ENCODE assay signal across 17 cellular contexts in genomic region chr11:86508604-86509471, GRCh38.
DNase-seq lines count a peak whose midpoint lies in the region; ATAC-seq, FAIRE-seq and TF ChIP-seq lines count a peak whose summit lies in the region.
"Had no signal": no experiment of that assay in that cellular context is flagged by ENCODE, and none has a peak within 500 bp of the region (broad histone marks: within the 10 kb centered on the region; RNA-seq: fewer than 3 reads in every experiment).

No MANE protein-coding gene starts in this region.

- no peak overlapping the region for H3K4me2 ChIP-seq in endothelial cell of umbilical vein (ENCODE audit: insufficient read depth, low read length)

- POLR2A ChIA-PET in endothelial cell of umbilical vein (lab: Charles Lee): no interaction called here

- H3K9me1 ChIP-seq in endothelial cell of umbilical vein (replicated peaks; ENCODE audit: control insufficient read depth, extremely low read depth, insufficient read depth, low read length): no peaks in the 10 kb centered on the region

- ATAC-seq in mucosa of descending colon (peak; percentile 82), HG02763 (IDR thresholded peaks at IDR 0.05; ENCODE audit: unreplicated experiment) (no peak), HG02938 (IDR thresholded peaks at IDR 0.05; ENCODE audit: unreplicated experiment) (no peak)
- ATAC-seq: left lung had no signal

- TF ChIP-seq POLR2A in endothelial cell of umbilical vein (IDR thresholded peaks at IDR 0.05; ENCODE audit: low read depth, low read length): no peak

- DNase-seq in AG10803 (ENCODE audit: low read depth) (peak; percentile 31), M059J (ENCODE audit: low read depth) (peak; percentile 86), endothelial cell of umbilical vein (ENCODE audit: low read depth, low spot score) (no peak), mucosa of descending colon (peak in 1 of 3 donors; percentile 40), hippocampal formation (lab: John Stamatoyannopoulos, UW) (no peak), MG63 (no peak)
- DNase-seq: activated CD4-positive, alpha-beta T cell treated with anti-CD3 and anti-CD28 coated beads, Interleukin-2, amount 50 U/mL, for 4 hours; adrenal gland; AML-193; left lung; NCI-H2107; stimulated activated CD8-positive, alpha-beta memory T cell treated with anti-CD3 and anti-CD28 coated beads, Interleukin-4, amount 100 ng/mL, for 48 hours had no signal

- H4K20me1 ChIP-seq in endothelial cell of umbilical vein (replicated peaks; ENCODE audit: control insufficient read depth, extremely low read depth, insufficient read depth, low read length): no peaks in the 10 kb centered on the region

- no peak for TF ChIP-seq CTCF in AG10803 (conservative IDR thresholded peaks at IDR 0.05; ENCODE audit: low read length)
- TF ChIP-seq CTCF in endothelial cell of umbilical vein (IDR thresholded peaks at IDR 0.05; ENCODE audit: extremely low read depth in 1 of 2, insufficient read depth in 1 of 2, low read depth in 1 of 2, low read length in 2 of 2): no peak
- TF ChIP-seq CTCF in mucosa of descending colon (IDR thresholded peaks at IDR 0.05): no peak

- no peak overlapping the region for H3K9ac ChIP-seq in endothelial cell of umbilical vein (replicated peaks; ENCODE audit: extremely low read depth, insufficient read depth, low read length)

- H3K79me2 ChIP-seq in endothelial cell of umbilical vein (ENCODE audit: control insufficient read depth, insufficient read depth, low read length): no peaks in the 10 kb centered on the region

- H3K9me3 ChIP-seq in endothelial cell of umbilical vein (replicated peaks; ENCODE audit: control insufficient read depth, insufficient read depth, low read length) (no peaks in the 10 kb centered on the region), mucosa of descending colon (no peaks in the 10 kb centered on the region), MG63 (peaks cover 14% of the 10 kb centered on the region; the same call in 1 of the 2 replicates)
- H3K9me3 ChIP-seq: adrenal gland, left lung, SJSA1, thoracic aorta had no signal

- H3K27me3 ChIP-seq in endothelial cell of umbilical vein (ENCODE audit: control insufficient read depth in 2 of 2, insufficient read depth in 2 of 2, low read length in 2 of 2) (no peaks in the 10 kb centered on the region), MG63 (no peaks in the 10 kb centered on the region)
- H3K27me3 ChIP-seq: adrenal gland, left lung, SJSA1 had no signal

- no TSS peak for BruUV-seq in endothelial cell of umbilical vein (replicated peaks; lab: Mats Ljungman, UMichigan)

- FAIRE-seq in endothelial cell of umbilical vein (lab: Jason Lieb, UNC): peak; percentile 74

- intact Hi-C loops in endothelial cell of umbilical vein (cut with micrococcal nuclease): no loop called here
- intact Hi-C loops in mucosa of descending colon (cut with DNase I, micrococcal nuclease): no loop called here

- H3K4me1 ChIP-seq in endothelial cell of umbilical vein (ENCODE audit: control insufficient read depth, extremely low read depth, insufficient read depth, low read length) (peaks cover 18% of the 10 kb centered on the region), mucosa of descending colon (ENCODE audit: low read depth) (peaks cover 48% of the 10 kb centered on the region)
- H3K4me1 ChIP-seq: adrenal gland had no signal

- CTCF ChIA-PET in endothelial cell of umbilical vein (lab: Charles Lee): no interaction called here

- no peak overlapping the region for H3K27ac ChIP-seq in endothelial cell of umbilical vein (ENCODE audit: insufficient read depth, low read depth, low read length)
- H3K27ac ChIP-seq: adrenal gland, coronary artery, left lung, SJSA1, thoracic aorta had no signal

- H3K4me3 ChIP-seq in AG10803 (ENCODE audit: low read length) (no peak overlapping the region), endothelial cell of umbilical vein (replicated peaks in 1 of 3; ENCODE audit: insufficient read depth in 1 of 3, low read depth in 1 of 3, low read length in 3 of 3) (no peak overlapping the region), mucosa of descending colon (no peak overlapping the region), MG63 (no peak overlapping the region)
- H3K4me3 ChIP-seq: adrenal gland, coronary artery, left lung, SJSA1, thoracic aorta had no signal

- no peak overlapping the region for H2AFZ ChIP-seq in endothelial cell of umbilical vein (ENCODE audit: low read depth, low read length)

- dilution Hi-C loops in endothelial cell of umbilical vein (cut with MboI; ENCODE audit: extremely low pct_ligation_motif_present, low sequenced_read_pairs): no loop called here

- H3K36me3 ChIP-seq in endothelial cell of umbilical vein (ENCODE audit: control insufficient read depth in 2 of 2, extremely low read depth in 1 of 2, insufficient read depth in 2 of 2, low read length in 2 of 2) (no peaks in the 10 kb centered on the region), mucosa of descending colon (ENCODE audit: low read depth) (no peaks in the 10 kb centered on the region), MG63 (no peaks in the 10 kb centered on the region)
- H3K36me3 ChIP-seq: adrenal gland, left lung, SJSA1, thoracic aorta had no signal

TF ChIP-seq in endothelial cell of umbilical vein, 7 proteins besides CTCF, POLR2A, EP300 and RAD21:
- TF ChIP-seq FOS (IDR thresholded peaks at IDR 0.05; ENCODE audit: borderline replicate concordance, insufficient read depth, low read length) (peak; percentile 61), JUN (IDR thresholded peaks at IDR 0.05; ENCODE audit: borderline replicate concordance, insufficient read depth, insufficient read length, low read depth) (no peak)

Comparison
In these comparisons a context has a peak if more than half of its experiments do, and no peak if none do; other contexts are left out.
1. DNase-seq: peak in AG10803 (single experiment) and M059J (single experiment); none in endothelial cell of umbilical vein (single experiment), hippocampal formation (0 of 2) and MG63 (single experiment).